Comparison of ENCODE assay signal across 23 cellular contexts in the genomic region with DNA sequence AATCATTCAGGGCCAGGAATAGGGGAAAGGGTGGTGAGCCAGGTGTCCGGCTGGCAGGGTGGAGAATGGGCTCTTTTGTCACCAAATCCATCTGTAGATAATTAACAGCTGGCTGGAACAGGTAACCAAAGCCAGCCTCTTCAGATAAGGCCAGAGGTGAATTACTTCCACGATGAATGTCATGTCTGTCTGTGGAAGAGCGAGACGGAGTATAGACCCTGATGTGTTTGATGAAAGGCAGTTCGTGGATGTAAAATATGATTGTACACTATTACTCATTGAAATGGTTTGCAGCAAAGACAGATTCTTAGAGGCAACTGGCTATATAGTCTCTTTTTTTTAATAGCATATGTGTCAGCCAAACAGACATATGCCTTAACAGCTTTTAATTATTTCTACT.
DNase-seq lines count a peak whose midpoint lies in the region; ATAC-seq and TF ChIP-seq lines count a peak whose summit lies in the region.
"Had no signal": no experiment of that assay in that cellular context is flagged by ENCODE, and none has a peak within 500 bp of the region (broad histone marks: within the 10 kb centered on the region; RNA-seq: fewer than 3 reads in every experiment).

No MANE protein-coding gene starts in this region.

- H3F3A ChIP-seq in SK-N-SH (replicated peaks; ENCODE audit: insufficient read depth), result peaks cover 11% of the 10 kb centered on the region

- TF ChIP-seq CTCF in SK-N-SH (IDR thresholded peaks at IDR 0.05), result no peak
- TF ChIP-seq CTCF in foreskin keratinocyte (conservative IDR thresholded peaks at IDR 0.05), result no peak

- H3K79me1 ChIP-seq in mesenchymal stem cell (replicated peaks; ENCODE audit: low read length, poor library complexity, severe bottlenecking), result no peaks in the 10 kb centered on the region

- H3K18ac ChIP-seq in mesenchymal stem cell (ENCODE audit: low read depth in 1 of 2, low read length in 2 of 2), result no peak overlapping the region

- H3K27ac ChIP-seq in SK-N-SH (ENCODE audit: low read depth in 2 of 2, low read length in 1 of 2) (no peak overlapping the region), foreskin keratinocyte (peak overlapping the region; percentile 91), mesenchymal stem cell (ENCODE audit: low read length, poor library complexity, severe bottlenecking) (no peak overlapping the region)
- H3K27ac ChIP-seq: 22Rv1, parathyroid adenoma, right lobe of liver, upper lobe of left lung had no signal

- no peak overlapping the region for H3K4ac ChIP-seq in mesenchymal stem cell (ENCODE audit: low read depth in 1 of 2, low read length in 2 of 2)

- H3K79me2 ChIP-seq in SK-N-SH (ENCODE audit: insufficient read depth), result no peaks in the 10 kb centered on the region
- H3K79me2 ChIP-seq: parathyroid adenoma had no signal

- H2AFZ ChIP-seq in SK-N-SH (ENCODE audit: low read depth) (no peak overlapping the region), mesenchymal stem cell (ENCODE audit: low read depth, low read length) (no peak overlapping the region)
- H2AFZ ChIP-seq: parathyroid adenoma had no signal

- no peak overlapping the region for H2BK120ac ChIP-seq in mesenchymal stem cell (ENCODE audit: low read depth, low read length)

- no peak overlapping the region for H4K91ac ChIP-seq in mesenchymal stem cell (ENCODE audit: low read length)

- WGBS in SK-N-SH (ENCODE audit: low lambda C conversion rate), result 51% methylated on average over 5 of the region's 5 CpGs
- WGBS in mesenchymal stem cell, result 100% methylated on average over 4 of the region's 5 CpGs

- H3K27ac Mint-ChIP-seq in stimulated activated effector memory CD8-positive, alpha-beta T cell treated with anti-CD3 and anti-CD28 coated beads, Interleukin-12 subunit alpha, Interleukin-12 subunit beta, amount 100 ng/mL, for 72 hours, result peak overlapping the region; percentile 26
- H3K27ac Mint-ChIP-seq: nephron progenitor cell had no signal

- H3K36me3 ChIP-seq in SK-N-SH (replicated peaks in 1 of 2; ENCODE audit: control insufficient read depth in 1 of 2, insufficient read depth in 2 of 2, low read length in 1 of 2), result no peaks in the 10 kb centered on the region
- no peaks in the 10 kb centered on the region for H3K36me3 ChIP-seq in H7 (replicated peaks; ENCODE audit: control insufficient read depth, insufficient read depth, low read length)
- H3K36me3 ChIP-seq in mesenchymal stem cell (ENCODE audit: control insufficient read depth in 1 of 2, insufficient read depth in 2 of 2, low read depth in 1 of 2, low read length in 2 of 2), result no peaks in the 10 kb centered on the region
- H3K36me3 ChIP-seq: right lobe of liver, upper lobe of left lung had no signal

- H3K9me2 ChIP-seq in SK-N-SH, result no peaks in the 10 kb centered on the region

- H3K27me3 ChIP-seq in SK-N-SH (ENCODE audit: insufficient read depth) (no peaks in the 10 kb centered on the region), foreskin keratinocyte (no peaks in the 10 kb centered on the region), H7 (ENCODE audit: control insufficient read depth, insufficient read depth, low read length) (no peaks in the 10 kb centered on the region), mesenchymal stem cell (ENCODE audit: control insufficient read depth in 1 of 2, insufficient read depth in 1 of 2, low read length in 2 of 2) (no peaks in the 10 kb centered on the region)
- H3K27me3 ChIP-seq: right lobe of liver, upper lobe of left lung had no signal

- peak; percentile 55 for ATAC-seq in foreskin keratinocyte
- no peak for ATAC-seq in stimulated activated effector memory CD8-positive, alpha-beta T cell treated with anti-CD3 and anti-CD28 coated beads, Interleukin-12 subunit alpha, Interleukin-12 subunit beta, amount 100 ng/mL, for 72 hours
- ATAC-seq: WTC11 had no signal

- no peaks in the 10 kb centered on the region for H4K20me1 ChIP-seq in SK-N-SH (ENCODE audit: insufficient read depth)

- CTCF ChIA-PET in SK-N-SH (lab: Yijun Ruan, JAX), result no interaction called here

- H3K4me1 ChIP-seq in SK-N-SH (ENCODE audit: control insufficient read depth in 1 of 2, insufficient read depth in 2 of 2, low read depth in 1 of 2, low read length in 1 of 2) (peaks cover 6 to 7% of the 10 kb centered on the region in 2 experiments; a peak in 3 of 4 replicates), foreskin keratinocyte (peaks cover 18% of the 10 kb centered on the region), mesenchymal stem cell (ENCODE audit: control insufficient read depth, insufficient read depth, low read depth, low read length) (peaks cover 2% of the 10 kb centered on the region)
- H3K4me1 ChIP-seq: parathyroid adenoma, right lobe of liver, upper lobe of left lung had no signal

- no peak overlapping the region for H2BK15ac ChIP-seq in mesenchymal stem cell (ENCODE audit: low read depth, poor library complexity, severe bottlenecking)

- peak; percentile 24 for DNase-seq in NCI-H1105 treated with DMSO at 0.1 percent for 48 hours (lab: John Stamatoyannopoulos, UW)
- no peak for DNase-seq in NCI-H1105 (lab: John Stamatoyannopoulos, UW)
- DNase-seq in SK-N-SH, result no peak
- peak in 1 of 2 donors; percentile 71 for DNase-seq in foreskin keratinocyte
- no peak for DNase-seq in stimulated activated effector memory CD8-positive, alpha-beta T cell treated with anti-CD3 and anti-CD28 coated beads, Interleukin-12 subunit alpha, Interleukin-12 subunit beta, amount 100 ng/mL, for 72 hours (ENCODE audit: low spot score in 2 of 2)
- no peak for DNase-seq in H7
- DNase-seq in middle frontal gyrus (ENCODE audit: extremely low spot score, low spot score), result no peak
- no peak for DNase-seq in mesenchymal stem cell
- DNase-seq: activated CD4-positive, alpha-beta T cell treated with anti-CD3 and anti-CD28 coated beads, Interleukin-2, amount 50 U/mL, for 48 hours; activated CD8-positive, alpha-beta memory T cell treated with anti-CD3 and anti-CD28 coated beads, Interleukin-2, amount 50 U/mL, for 4 hours; activated naive CD4-positive, alpha-beta T cell treated with anti-CD3 and anti-CD28 coated beads, Interleukin-2, amount 50 U/mL, for 16 hours; caudate nucleus; dermis blood vessel endothelial cell; DMS 273 treated with DMSO at 0.1 percent for 48 hours; head of caudate nucleus; NCI-H187 treated with DMSO at 0.1 percent for 48 hours; NCI-H2227 treated with DMSO at 0.1 percent for 48 hours; nephron progenitor cell; right lobe of liver; upper lobe of left lung had no signal

- H3K4me3 Mint-ChIP-seq in stimulated activated effector memory CD8-positive, alpha-beta T cell treated with anti-CD3 and anti-CD28 coated beads, Interleukin-12 subunit alpha, Interleukin-12 subunit beta, amount 100 ng/mL, for 72 hours, result no peak overlapping the region
- H3K4me3 Mint-ChIP-seq: nephron progenitor cell, WTC11 had no signal

- H3K9ac ChIP-seq in SK-N-SH, result no peak overlapping the region
- H3K9ac ChIP-seq in mesenchymal stem cell (ENCODE audit: low read length), result no peak overlapping the region
- H3K9ac ChIP-seq: parathyroid adenoma had no signal

- no peak for TF ChIP-seq EP300 in SK-N-SH (IDR thresholded peaks at IDR 0.05; ENCODE audit: borderline replicate concordance in 1 of 2, low read depth in 1 of 2, low read length in 1 of 2)

- H3K36me3 Mint-ChIP-seq in stimulated activated effector memory CD8-positive, alpha-beta T cell treated with anti-CD3 and anti-CD28 coated beads, Interleukin-12 subunit alpha, Interleukin-12 subunit beta, amount 100 ng/mL, for 72 hours, result no peaks in the 10 kb centered on the region
- H3K36me3 Mint-ChIP-seq: WTC11 had no signal

- TF ChIP-seq RAD21 in SK-N-SH (IDR thresholded peaks at IDR 0.05; ENCODE audit: low read length), result no peak

- H3K4me3 ChIP-seq in SK-N-SH (ENCODE audit: low read depth in 2 of 2, low read length in 1 of 2) (no peak overlapping the region), H7 (ENCODE audit: insufficient read depth, low read depth, low read length) (no peak overlapping the region), mesenchymal stem cell (ENCODE audit: insufficient read depth in 1 of 2, low read depth in 1 of 2, low read length in 2 of 2) (no peak overlapping the region)
- H3K4me3 ChIP-seq: right lobe of liver, upper lobe of left lung had no signal

- H3K4me2 ChIP-seq in SK-N-SH, result no peak overlapping the region
- no peak overlapping the region for H3K4me2 ChIP-seq in mesenchymal stem cell (ENCODE audit: low read length, poor library complexity, severe bottlenecking)

- no peak overlapping the region for H3K14ac ChIP-seq in mesenchymal stem cell (ENCODE audit: low read length in 2 of 2)

- H3K9me3 ChIP-seq in SK-N-SH, result no peaks in the 10 kb centered on the region
- no peaks in the 10 kb centered on the region for H3K9me3 ChIP-seq in mesenchymal stem cell (ENCODE audit: control insufficient read depth, low read length)
- H3K9me3 ChIP-seq: right lobe of liver, upper lobe of left lung had no signal

- H3K4me1 Mint-ChIP-seq in stimulated activated effector memory CD8-positive, alpha-beta T cell treated with anti-CD3 and anti-CD28 coated beads, Interleukin-12 subunit alpha, Interleukin-12 subunit beta, amount 100 ng/mL, for 72 hours, result peaks cover 7% of the 10 kb centered on the region

- H4K8ac ChIP-seq in mesenchymal stem cell (ENCODE audit: low read length), result no peak overlapping the region

- H3K23ac ChIP-seq in mesenchymal stem cell (ENCODE audit: low read length in 2 of 2), result no peak overlapping the region

- no peak overlapping the region for H2BK12ac ChIP-seq in mesenchymal stem cell (ENCODE audit: low read length in 2 of 2)

- no peak overlapping the region for H2AK5ac ChIP-seq in mesenchymal stem cell (ENCODE audit: low read length, severe bottlenecking)

- no peaks in the 10 kb centered on the region for H3K9me3 Mint-ChIP-seq in stimulated activated effector memory CD8-positive, alpha-beta T cell treated with anti-CD3 and anti-CD28 coated beads, Interleukin-12 subunit alpha, Interleukin-12 subunit beta, amount 100 ng/mL, for 72 hours
- H3K9me3 Mint-ChIP-seq: nephron progenitor cell had no signal

- no peak overlapping the region for H2BK5ac ChIP-seq in mesenchymal stem cell (ENCODE audit: low read depth, low read length, poor library complexity, severe bottlenecking)

- POLR2A ChIA-PET in SK-N-SH (lab: Yijun Ruan, JAX), result no interaction called here

TF ChIP-seq in SK-N-SH, 30 proteins besides CTCF, POLR2A, EP300 and RAD21:
- TF ChIP-seq TCF12 (IDR thresholded peaks at IDR 0.05) (peak; percentile 10; the same call in 1 of the 2 replicates), ELF1 (IDR thresholded peaks at IDR 0.05) (no peak), FOXJ3 (CRISPR knock-in tag; IDR thresholded peaks at IDR 0.05) (no peak), GATA2 (CRISPR knock-in tag; IDR thresholded peaks at IDR 0.05) (no peak)
